ENCODE assay signal across 1 cellular context in genomic region chr16:21501869-21502667, GRCh38.
TF ChIP-seq lines count a peak whose summit lies in the region.

No MANE protein-coding gene starts in this region.

TF ChIP-seq in HEK293, 187 proteins besides CTCF, POLR2A, EP300 and RAD21 (continued from another document):
- peak; percentile 87 for TF ChIP-seq ZFHX2 (tag by site-specific recombination; conservative IDR thresholded peaks at IDR 0.05)
- 0 out of 2 replicates have a peak, but pooled peaks have one; percentile 47 for TF ChIP-seq ZNF501 (tag by site-specific recombination; IDR thresholded peaks at IDR 0.05)
- TF ChIP-seq ZNF560 (tag by site-specific recombination; IDR thresholded peaks at IDR 0.05; ENCODE audit: borderline replicate concordance): no peak
- peak; percentile 98 for TF ChIP-seq ZBTB26 (tag by site-specific recombination; optimal IDR thresholded peaks at IDR 0.05)
- peak; percentile 64 for TF ChIP-seq ZNF76 (tag by site-specific recombination; IDR thresholded peaks at IDR 0.05; ENCODE audit: borderline replicate concordance, low read depth)
- peak; percentile 80; the same call in 1 of the 2 replicates for TF ChIP-seq PBX3 (CRISPR knock-in tag; IDR thresholded peaks at IDR 0.05)
- TF ChIP-seq IKZF3 (tag by site-specific recombination; IDR thresholded peaks at IDR 0.05): peak; percentile 95
- TF ChIP-seq ZNF394 (tag by site-specific recombination; IDR thresholded peaks at IDR 0.05; ENCODE audit: borderline replicate concordance): peak; percentile 41; the same call in 1 of the 2 replicates
- TF ChIP-seq ZNF544 (tag by site-specific recombination; IDR thresholded peaks at IDR 0.05): no peak
- peak; percentile 95 for TF ChIP-seq EGR2 (tag by site-specific recombination; IDR thresholded peaks at IDR 0.05; ENCODE audit: low read depth)
- TF ChIP-seq ZFP37 (tag by site-specific recombination; IDR thresholded peaks at IDR 0.05): no peak
- no peak for TF ChIP-seq ZBTB44 (tag by site-specific recombination; IDR thresholded peaks at IDR 0.05)
- no peak for TF ChIP-seq ZNF518A (tag by site-specific recombination; conservative IDR thresholded peaks at IDR 0.05; ENCODE audit: low read depth)
- TF ChIP-seq ZNF398 (tag by site-specific recombination; IDR thresholded peaks at IDR 0.05): no peak
- TF ChIP-seq ZNF335 (tag by site-specific recombination; conservative IDR thresholded peaks at IDR 0.05): peak; percentile 64
- peak; percentile 64 for TF ChIP-seq SP2 (tag by site-specific recombination; IDR thresholded peaks at IDR 0.05)
- TF ChIP-seq ZNF561 (tag by site-specific recombination; IDR thresholded peaks at IDR 0.05; ENCODE audit: borderline replicate concordance): peak; percentile 22; the same call in 1 of the 2 replicates
